Comparison of ENCODE assay signal across 8 cellular contexts in the genomic region with DNA sequence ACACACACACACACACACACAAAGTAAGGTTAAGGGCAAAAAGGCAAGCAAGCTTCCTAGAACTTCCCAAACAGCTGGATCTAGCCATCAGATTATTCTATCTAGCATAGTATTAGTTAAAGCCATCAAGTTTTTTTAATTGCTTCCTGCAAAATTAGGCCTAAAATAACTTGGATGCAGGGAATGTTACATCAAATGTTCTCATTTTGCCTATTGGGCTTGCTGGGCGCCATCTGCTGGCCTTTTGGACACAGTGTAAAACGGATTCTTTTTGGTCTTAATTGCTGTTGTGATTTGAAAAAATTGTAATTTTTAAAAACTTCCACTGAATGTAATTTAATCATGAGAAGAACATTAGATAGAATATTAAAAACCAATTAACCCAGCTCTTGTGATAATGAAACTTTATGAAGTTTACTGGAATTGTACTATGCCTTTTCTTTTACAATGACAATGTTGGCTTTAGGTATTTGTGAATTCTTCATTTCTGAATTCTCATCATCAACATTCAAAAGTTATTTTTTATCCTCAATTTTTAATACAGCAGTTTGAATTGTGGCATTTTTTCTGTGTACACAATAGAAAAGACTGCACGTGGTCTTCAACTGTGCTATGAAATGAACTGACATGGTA. TPM values are rescaled to one million over a fixed set of nuclear protein-coding genes. Genes with fewer than 3 reads are reported as not detected.
DNase-seq lines count a peak whose midpoint lies in the region; ATAC-seq and TF ChIP-seq lines count a peak whose summit lies in the region.

No MANE protein-coding gene starts in this region.

- no peak overlapping the region for H3K4me3 Mint-ChIP-seq in osteocyte (ENCODE audit: unreplicated experiment)

- in situ Hi-C loops in ACHN (cut with HindIII; ENCODE audit: low pct_ligation_motif_present, low pct_unique_long_range_greater_than_20kb, low sequenced_read_pairs), result no loop called here

- H3K4me1 Mint-ChIP-seq in osteocyte (ENCODE audit: unreplicated experiment), result peaks cover 17% of the 10 kb centered on the region

- H3K9me3 Mint-ChIP-seq in osteocyte (ENCODE audit: unreplicated experiment), result no peaks in the 10 kb centered on the region

- ATAC-seq in HG03045 (IDR thresholded peaks at IDR 0.05; ENCODE audit: unreplicated experiment) (no peak), GM18861 (IDR thresholded peaks at IDR 0.05; ENCODE audit: unreplicated experiment) (no peak)

- no peak overlapping the region for H3K27ac Mint-ChIP-seq in osteocyte (ENCODE audit: unreplicated experiment)

- peaks cover 14% of the 10 kb centered on the region for H3K36me3 Mint-ChIP-seq in osteocyte (ENCODE audit: unreplicated experiment)

- H3K4me3 ChIP-seq in fibroblast of the aortic adventitia (ENCODE audit: low read depth, low read length), result no peak overlapping the region

- DNase-seq in ACHN (peak; percentile 58), NCI-H345 (lab: John Stamatoyannopoulos, UW) (peak; percentile 51), fibroblast of the aortic adventitia (ENCODE audit: low read depth) (peak; percentile 79), osteocyte (ENCODE audit: extremely low spot score, unreplicated experiment) (no peak)
- DNase-seq in activated T-cell treated with anti-CD3 and anti-CD28 coated beads, Interleukin-2, amount 50 U/mL, for 1 hour, result peak; percentile 38

- H3K27me3 Mint-ChIP-seq in osteocyte (ENCODE audit: unreplicated experiment), result no peaks in the 10 kb centered on the region

- TF ChIP-seq CTCF in GM12872 (IDR thresholded peaks at IDR 0.05; ENCODE audit: insufficient read depth, low read depth, low read length), result peak; percentile 73
- TF ChIP-seq CTCF in fibroblast of the aortic adventitia (IDR thresholded peaks at IDR 0.05; ENCODE audit: insufficient read depth, low read length), result peak; percentile 88
- peak; percentile 88 for TF ChIP-seq CTCF in osteocyte (IDR thresholded peaks at IDR 0.05)

RNA-seq across cellular contexts. Expression of gene MKKS, which starts 6.8 kb away (rescaled TPM):
- total RNA-seq in fibroblast of the aortic adventitia (ENCODE audit: low replicate concordance) (2.9 and 16.8 TPM in 2 replicates), osteocyte (13.0 and 14.7 TPM in 2 replicates)

RNA-seq across cellular contexts. Expression of gene SLX4IP, which starts 7.9 kb away (rescaled TPM):
- 4.0 and 7.0 TPM in 2 replicates for total RNA-seq in fibroblast of the aortic adventitia (ENCODE audit: low replicate concordance)
- 5.4 and 6.0 TPM in 2 replicates for total RNA-seq in osteocyte
